In the genomic region with DNA sequence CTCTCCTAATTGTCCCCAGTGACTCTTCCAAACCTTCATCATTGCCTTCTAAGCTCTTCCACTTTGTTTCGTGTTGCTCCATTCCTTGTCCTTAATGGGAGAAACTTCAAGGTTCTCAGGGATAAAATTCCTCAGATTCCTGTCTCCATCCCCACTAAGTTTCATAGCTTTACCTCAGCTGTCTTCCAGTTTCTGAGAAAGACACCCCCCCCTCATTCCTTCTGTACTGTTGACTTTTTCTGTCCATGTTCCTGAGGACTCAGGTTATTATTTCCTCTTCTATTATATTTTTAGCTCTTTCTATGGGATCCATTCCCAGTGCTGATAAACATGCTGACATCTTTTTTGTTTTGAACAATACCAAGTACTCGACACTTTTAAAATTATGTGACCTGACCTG, we compare ENCODE assay signal across 21 cellular contexts.
DNase-seq lines count a peak whose midpoint lies in the region; FAIRE-seq and TF ChIP-seq lines count a peak whose summit lies in the region.
"Had no signal": no experiment of that assay in that cellular context is flagged by ENCODE, and none has a peak within 500 bp of the region (broad histone marks: within the 10 kb centered on the region; RNA-seq: fewer than 3 reads in every experiment).

No MANE protein-coding gene starts in this region.

- H3K4me3 Mint-ChIP-seq in activated CD4-positive, alpha-beta T cell treated with anti-CD3 and anti-CD28 coated beads, Interleukin-2, amount 10 ng/mL, durations not matched to agents 24 days and 14 days = no peak overlapping the region
- H3K4me3 Mint-ChIP-seq: CD14-positive monocyte, H9 had no signal

- H3K27me3 Mint-ChIP-seq in activated CD4-positive, alpha-beta T cell treated with anti-CD3 and anti-CD28 coated beads, Interleukin-2, amount 10 ng/mL, durations not matched to agents 24 days and 14 days = no peaks in the 10 kb centered on the region

- DNase-seq in EL (peak; percentile 67), RCC 7860 (ENCODE audit: low spot score) (peak; percentile 11), endothelial cell of umbilical vein (ENCODE audit: low read depth, low spot score) (peak; percentile 30), osteoblast (ENCODE audit: insufficient read length, low spot score, missing footprints) (no peak), T-helper 9 cell (no peak), NCI-H1092 treated with DMSO at 0.1 percent for 48 hours (lab: John Stamatoyannopoulos, UW) (no peak), medulla oblongata (ENCODE audit: extremely low spot score) (no peak)
- DNase-seq in activated CD4-positive, alpha-beta T cell treated with anti-CD3 and anti-CD28 coated beads, Interleukin-2, amount 10 ng/mL, durations not matched to agents 24 days and 14 days = no peak
- DNase-seq: DMS 273 treated with DMSO at 0.1 percent for 48 hours, H9, Karpas-422, NCI-H1105 treated with DMSO at 0.1 percent for 48 hours, NCI-H1694 treated with DMSO at 0.1 percent for 48 hours, NCI-H2107, NCI-H2227 treated with DMSO at 0.1 percent for 48 hours, NCI-H526, SJCRH30 had no signal

- H3K4me2 ChIP-seq in endothelial cell of umbilical vein (ENCODE audit: insufficient read depth, low read length) (peak overlapping the region; percentile 42), osteoblast (ENCODE audit: insufficient read depth, low read length) (peak overlapping the region; percentile 28)
- H3K4me2 ChIP-seq: A549 had no signal

- peaks cover 2% of the 10 kb centered on the region for H3K4me1 ChIP-seq in endothelial cell of umbilical vein (ENCODE audit: control insufficient read depth, extremely low read depth, insufficient read depth, low read length)
- H3K4me1 ChIP-seq in osteoblast (ENCODE audit: insufficient read depth, low read length) = peaks cover 59% of the 10 kb centered on the region
- H3K4me1 ChIP-seq: A549 had no signal

- FAIRE-seq in RCC 7860 (lab: Jason Lieb, UNC) (no peak), endothelial cell of umbilical vein (lab: Jason Lieb, UNC) (no peak)
- FAIRE-seq: A549, GM19239 had no signal

- H3K27me3 ChIP-seq in endothelial cell of umbilical vein (ENCODE audit: control insufficient read depth in 2 of 2, insufficient read depth in 2 of 2, low read length in 2 of 2) (peaks cover 2 to 7% of the 10 kb centered on the region in 2 experiments), osteoblast (ENCODE audit: insufficient read depth, low read length) (no peaks in the 10 kb centered on the region)
- H3K27me3 ChIP-seq: SJCRH30 had no signal

- H3K36me3 ChIP-seq in endothelial cell of umbilical vein (ENCODE audit: control insufficient read depth in 2 of 2, extremely low read depth in 1 of 2, insufficient read depth in 2 of 2, low read length in 2 of 2) (no peaks in the 10 kb centered on the region), osteoblast (ENCODE audit: insufficient read depth, low read length) (no peaks in the 10 kb centered on the region)
- H3K36me3 ChIP-seq: SJCRH30 had no signal

- H3K79me2 ChIP-seq in endothelial cell of umbilical vein (ENCODE audit: control insufficient read depth, insufficient read depth, low read length) = no peaks in the 10 kb centered on the region
- H3K79me2 ChIP-seq in osteoblast (ENCODE audit: insufficient read depth, low read length) = no peaks in the 10 kb centered on the region

- no peaks in the 10 kb centered on the region for H3K9me3 Mint-ChIP-seq in activated CD4-positive, alpha-beta T cell treated with anti-CD3 and anti-CD28 coated beads, Interleukin-2, amount 10 ng/mL, durations not matched to agents 24 days and 14 days
- H3K9me3 Mint-ChIP-seq: H9 had no signal

- intact Hi-C loops in endothelial cell of umbilical vein (cut with micrococcal nuclease) = no loop called here
- intact Hi-C loops in activated CD4-positive, alpha-beta T cell treated with anti-CD3 and anti-CD28 coated beads, Interleukin-2, amount 10 ng/mL, durations not matched to agents 24 days and 14 days (cut with micrococcal nuclease) = no loop called here

- no peaks in the 10 kb centered on the region for H3K36me3 Mint-ChIP-seq in activated CD4-positive, alpha-beta T cell treated with anti-CD3 and anti-CD28 coated beads, Interleukin-2, amount 10 ng/mL, durations not matched to agents 24 days and 14 days (ENCODE audit: low read depth)
- H3K36me3 Mint-ChIP-seq: CD14-positive monocyte had no signal

- H3K9ac ChIP-seq in endothelial cell of umbilical vein (replicated peaks; ENCODE audit: extremely low read depth, insufficient read depth, low read length) = no peak overlapping the region

- no peak overlapping the region for H3K27ac Mint-ChIP-seq in activated CD4-positive, alpha-beta T cell treated with anti-CD3 and anti-CD28 coated beads, Interleukin-2, amount 10 ng/mL, durations not matched to agents 24 days and 14 days
- H3K27ac Mint-ChIP-seq: CD14-positive monocyte, H9 had no signal

- no peaks in the 10 kb centered on the region for H3K9me1 ChIP-seq in endothelial cell of umbilical vein (replicated peaks; ENCODE audit: control insufficient read depth, extremely low read depth, insufficient read depth, low read length)

- H2AFZ ChIP-seq in endothelial cell of umbilical vein (ENCODE audit: low read depth, low read length) (no peak overlapping the region), osteoblast (ENCODE audit: low read length) (no peak overlapping the region)

- no TSS peak for BruUV-seq in endothelial cell of umbilical vein (replicated peaks; lab: Mats Ljungman, UMichigan)

- no peak for TF ChIP-seq CTCF in endothelial cell of umbilical vein (IDR thresholded peaks at IDR 0.05; ENCODE audit: extremely low read depth in 1 of 2, insufficient read depth in 1 of 2, low read depth in 1 of 2, low read length in 2 of 2)
- TF ChIP-seq CTCF in osteoblast (IDR thresholded peaks at IDR 0.05; ENCODE audit: extremely low read depth, low read depth, low read length) = no peak

- H3K9me3 ChIP-seq in endothelial cell of umbilical vein (replicated peaks; ENCODE audit: control insufficient read depth, insufficient read depth, low read length) (no peaks in the 10 kb centered on the region), osteoblast (ENCODE audit: low read depth, low read length) (no peaks in the 10 kb centered on the region)
- H3K9me3 ChIP-seq: A549, SJCRH30 had no signal

- POLR2A ChIA-PET in endothelial cell of umbilical vein (lab: Charles Lee) = no interaction called here

- dilution Hi-C loops in endothelial cell of umbilical vein (cut with MboI; ENCODE audit: extremely low pct_ligation_motif_present, low sequenced_read_pairs) = no loop called here

- TF ChIP-seq POLR2A in endothelial cell of umbilical vein (IDR thresholded peaks at IDR 0.05; ENCODE audit: low read depth, low read length) = no peak

- CTCF ChIA-PET in endothelial cell of umbilical vein (lab: Charles Lee) = interaction anchor here (1.1 to 1.6 kb wide), 3 partner anchors 8 to 59 kb away, joined by 3 read pairs; no protein-coding TSS in a partner anchor

- H3K4me3 ChIP-seq in endothelial cell of umbilical vein (replicated peaks in 1 of 3; ENCODE audit: insufficient read depth in 1 of 3, low read depth in 1 of 3, low read length in 3 of 3) (no peak overlapping the region), osteoblast (ENCODE audit: insufficient read depth, low read length) (no peak overlapping the region)
- H3K4me3 ChIP-seq: A549, SJCRH30 had no signal

- no peaks in the 10 kb centered on the region for H3K4me1 Mint-ChIP-seq in activated CD4-positive, alpha-beta T cell treated with anti-CD3 and anti-CD28 coated beads, Interleukin-2, amount 10 ng/mL, durations not matched to agents 24 days and 14 days
- H3K4me1 Mint-ChIP-seq: H9 had no signal

- H4K20me1 ChIP-seq in endothelial cell of umbilical vein (replicated peaks; ENCODE audit: control insufficient read depth, extremely low read depth, insufficient read depth, low read length) = no peaks in the 10 kb centered on the region
- H4K20me1 ChIP-seq in osteoblast (ENCODE audit: insufficient read depth, low read length) = no peaks in the 10 kb centered on the region

- no peak overlapping the region for H3K27ac ChIP-seq in endothelial cell of umbilical vein (ENCODE audit: insufficient read depth, low read depth, low read length)
- peak overlapping the region; percentile 61 for H3K27ac ChIP-seq in osteoblast (ENCODE audit: low read depth, low read length)
- H3K27ac ChIP-seq: A549, RWPE1, SJCRH30 had no signal

TF ChIP-seq in endothelial cell of umbilical vein, 7 proteins besides CTCF, POLR2A, EP300 and RAD21:
- TF ChIP-seq JUN (IDR thresholded peaks at IDR 0.05; ENCODE audit: borderline replicate concordance, insufficient read depth, insufficient read length, low read depth) (no peak), POLR2AphosphoS5 (IDR thresholded peaks at IDR 0.05; ENCODE audit: insufficient read depth, low read depth, low read length) (no peak), MYC (IDR thresholded peaks at IDR 0.05; ENCODE audit: low read depth, low read length) (no peak), GATA2 (IDR thresholded peaks at IDR 0.05; ENCODE audit: insufficient read depth, insufficient read length, low read depth, low read length) (no peak), EZH2 (IDR thresholded peaks at IDR 0.05; ENCODE audit: borderline replicate concordance, low read depth, low read length, severe bottlenecking) (no peak), FOS (IDR thresholded peaks at IDR 0.05; ENCODE audit: borderline replicate concordance, insufficient read depth, low read length) (no peak)
- TF ChIP-seq, protein P1, sequence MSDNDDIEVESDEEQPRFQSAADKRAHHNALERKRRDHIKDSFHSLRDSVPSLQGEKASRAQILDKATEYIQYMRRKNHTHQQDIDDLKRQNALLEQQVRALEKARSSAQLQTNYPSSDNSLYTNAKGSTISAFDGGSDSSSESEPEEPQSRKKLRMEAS (IDR thresholded peaks at IDR 0.05; ENCODE audit: insufficient read depth, insufficient read length) = no peak

Comparison
In these comparisons a context has a peak if more than half of its experiments do, and no peak if none do; other contexts are left out.
1. DNase-seq: peak in EL (single experiment), RCC 7860 (single experiment) and endothelial cell of umbilical vein (single experiment); none in osteoblast (single experiment), T-helper 9 cell (single experiment), activated CD4-positive, alpha-beta T cell treated with anti-CD3 and anti-CD28 coated beads, Interleukin-2, amount 10 ng/mL, durations not matched to agents 24 days and 14 days (single experiment), NCI-H1092 treated with DMSO at 0.1 percent for 48 hours (single experiment) and medulla oblongata (single experiment).